In genomic region chr11:113730887-113731726, GRCh38 we compare ENCODE assay signal across 8 cellular contexts. TPM values are rescaled to one million over a fixed set of nuclear protein-coding genes. Genes with fewer than 3 reads are reported as not detected.
DNase-seq lines count a peak whose midpoint lies in the region; ATAC-seq and TF ChIP-seq lines count a peak whose summit lies in the region.

No MANE protein-coding gene starts in this region.

- H3K4me3 ChIP-seq in gastrocnemius medialis, result no peak overlapping the region

- no peaks in the 10 kb centered on the region for H3K27me3 Mint-ChIP-seq in WTC11 (ENCODE audit: low read depth)

- ATAC-seq in WTC11, result peak; percentile 87
- ATAC-seq in left cardiac atrium, result peak; percentile 72 to 92
- peak; percentile 81 to 97 for ATAC-seq in gastrocnemius medialis
- ATAC-seq in GM19397 (IDR thresholded peaks at IDR 0.05; ENCODE audit: unreplicated experiment), result no peak
- no peak for ATAC-seq in HG03139 (IDR thresholded peaks at IDR 0.05; ENCODE audit: unreplicated experiment)

- H3K4me3 Mint-ChIP-seq in WTC11, result no peak overlapping the region

- POLR2A ChIA-PET in WTC11 (lab: Charles Lee), result no interaction called here

- no peaks in the 10 kb centered on the region for H3K9me3 ChIP-seq in gastrocnemius medialis

- no peaks in the 10 kb centered on the region for H3K9me3 Mint-ChIP-seq in WTC11

- in situ Hi-C loops in G401 (cut with HindIII; ENCODE audit: low sequenced_read_pairs) (no loop called here), gastrocnemius medialis (cut with MboI; ENCODE audit: low sequenced_read_pairs in 4 of 4) (loop anchor here (5.0 to 25.0 kb wide), 4 partner anchors 194 to 426 kb away; partner anchors contain the start of gene TTC12 (in 1 of the 4))

- DNase-seq in G401 (ENCODE audit: low spot score), result peak; percentile 73
- peak; percentile 49 to 92 (median 65) for DNase-seq in NCI-H1417 (lab: John Stamatoyannopoulos, UW)
- peak; percentile 43 for DNase-seq in WTC11 (ENCODE audit: low spot score)
- DNase-seq in left cardiac atrium, result no peak
- peak; percentile 17 to 64 for DNase-seq in gastrocnemius medialis
- no peak for DNase-seq in effector CD4-positive, alpha-beta T cell

- no peaks in the 10 kb centered on the region for H3K4me1 Mint-ChIP-seq in WTC11

- H3K4me1 ChIP-seq in gastrocnemius medialis, result peaks cover 5 to 14% of the 10 kb centered on the region in 2 donors

- no peak for TF ChIP-seq CTCF in WTC11 (IDR thresholded peaks at IDR 0.05)
- TF ChIP-seq CTCF in gastrocnemius medialis (IDR thresholded peaks at IDR 0.05 in 4 of 5, conservative IDR thresholded peaks at IDR 0.05 in 1 of 5), result peak; percentile 41 to 79 (median 71)

- no peak for TF ChIP-seq POLR2A in gastrocnemius medialis (IDR thresholded peaks at IDR 0.05)

- no peaks in the 10 kb centered on the region for H3K27me3 ChIP-seq in gastrocnemius medialis

- H3K27ac Mint-ChIP-seq in WTC11, result no peak overlapping the region

- no peak overlapping the region for H3K27ac ChIP-seq in gastrocnemius medialis

- intact Hi-C loops in left cardiac atrium (cut with DNase I), result loop anchor here (2.0 to 10.0 kb wide), 2 partner anchors 416 to 426 kb away; partner anchors contain the start of gene TTC12 (in 1 of the 2)
- intact Hi-C loops in gastrocnemius medialis (cut with DNase I; ENCODE audit: low total_unique reads), result loop anchor here (2.0 to 10.0 kb wide), 2 partner anchors 196 to 426 kb away; no protein-coding TSS in a partner anchor

- peaks cover 0 to 46% of the 10 kb centered on the region in 2 donors for H3K36me3 ChIP-seq in gastrocnemius medialis

- peaks cover 15% of the 10 kb centered on the region for H3K36me3 Mint-ChIP-seq in WTC11

- CTCF ChIA-PET in WTC11 (lab: Charles Lee), result interaction anchor here (0.6 to 3.0 kb wide), 49 partner anchors 9 to 1267 kb away, joined by 3 to 26 read pairs (median 4); partner anchors contain the start of genes ANKK1, TTC12 and ZW10

TF ChIP-seq in WTC11, 78 proteins besides CTCF, POLR2A, EP300 and RAD21:
- TF ChIP-seq IRF2 (CRISPR knock-in tag; IDR thresholded peaks at IDR 0.05; ENCODE audit: borderline replicate concordance, low read depth) (no peak), CDX4 (CRISPR knock-in tag; IDR thresholded peaks at IDR 0.05; ENCODE audit: borderline replicate concordance) (no peak), ERG (CRISPR knock-in tag; IDR thresholded peaks at IDR 0.05) (no peak), ELF4 (CRISPR knock-in tag; IDR thresholded peaks at IDR 0.05; ENCODE audit: low read depth) (no peak), E2F4 (CRISPR knock-in tag; IDR thresholded peaks at IDR 0.05; ENCODE audit: borderline replicate concordance, low read depth) (no peak), PRDM15 (CRISPR knock-in tag; IDR thresholded peaks at IDR 0.05) (no peak), AR (CRISPR knock-in tag; IDR thresholded peaks at IDR 0.05) (no peak), NFYB (CRISPR knock-in tag; conservative IDR thresholded peaks at IDR 0.05; ENCODE audit: low read depth) (no peak)

RNA-seq across cellular contexts. Expression of gene TMPRSS5, which starts 25.0 kb away (rescaled TPM):
- total RNA-seq in G401 (2014; rRNA removed; shearing (Covaris generic)), result not detected in 2 replicates
- total RNA-seq in WTC11 (2021) (0.85 to 1.7 TPM (median 1.1 TPM) in 3 replicates), left cardiac atrium (1 to 10 TPM in 1 of 2 donors, under 1 TPM in 1; 0.73 to 2.1 TPM), gastrocnemius medialis (under 1 TPM in 3 of 4 donors, not detected in 1; 0.24 to 0.61 (median 0.36) TPM)

RNA-seq across cellular contexts. Expression of gene ZW10, which starts 42.4 kb away (rescaled TPM):
- total RNA-seq in G401 (2014; rRNA removed; shearing (Covaris generic)), result 22.9 and 29.4 TPM in 2 replicates
- total RNA-seq in WTC11 (2021) (17.4 to 18.9 TPM (median 18.0 TPM) in 3 replicates), left cardiac atrium (10 to 100 TPM in 1 of 2 donors, 1 to 10 TPM in 1; 9.1 to 10.6 TPM), gastrocnemius medialis (10 to 100 TPM; 17.3 to 24.3 (median 20.2) TPM)

RNA-seq across cellular contexts. Expression of gene CLDN25, which starts 48.5 kb away (rescaled TPM):
- total RNA-seq in G401 (2014; rRNA removed; shearing (Covaris generic)), result not detected in 2 replicates
- total RNA-seq in WTC11 (2021), result not detected in 3 replicates
- total RNA-seq in left cardiac atrium, result not detected
- not detected for total RNA-seq in gastrocnemius medialis

Comparison
In these comparisons a context has a peak if more than half of its experiments do, and no peak if none do; other contexts are left out.
1. DNase-seq: peak in G401 (single experiment), NCI-H1417 (3 of 3), WTC11 (single experiment) and gastrocnemius medialis (2 of 2); none in left cardiac atrium (single experiment) and effector CD4-positive, alpha-beta T cell (single experiment).
2. ATAC-seq: peak in WTC11 (single experiment), left cardiac atrium (2 of 2) and gastrocnemius medialis (2 of 2); none in GM19397 (single experiment) and HG03139 (single experiment).